ENCODE assay signal across 37 cellular contexts in the genomic region with DNA sequence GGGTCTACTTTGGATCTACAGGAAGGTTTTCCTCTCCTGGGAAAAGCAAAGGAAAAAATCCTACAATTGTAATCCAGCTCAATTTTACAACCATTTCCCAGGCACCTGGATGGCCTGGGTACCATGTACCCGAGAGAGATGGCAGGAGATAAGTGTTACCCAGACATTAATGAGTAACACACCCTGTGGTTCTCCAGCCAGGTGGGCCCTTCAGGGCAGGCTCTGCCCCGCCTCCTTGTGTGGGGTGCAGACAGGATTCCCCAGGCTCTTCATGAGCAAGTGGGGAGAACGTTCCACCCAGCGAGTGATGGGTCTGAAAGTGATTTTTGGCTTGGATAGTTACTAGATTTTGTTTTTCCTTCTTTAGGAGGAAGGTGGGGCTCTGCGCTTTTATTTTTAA.
"Had no signal": no experiment of that assay in that cellular context is flagged by ENCODE, and none has a peak within 500 bp of the region (broad histone marks: within the 10 kb centered on the region; RNA-seq: fewer than 3 reads in every experiment).

No MANE protein-coding gene starts in this region.

- H3K4me1 ChIP-seq: adrenal gland, body of pancreas, breast epithelium, Peyer's patch, SJSA1 had no signal

- H3K9ac ChIP-seq: KMS-11, SK-N-SH had no signal

- H3K36me3 ChIP-seq: adrenal gland, breast epithelium, Peyer's patch, SJSA1 had no signal

- H3K4me1 Mint-ChIP-seq: activated B cell treated with CpG ODN at 0.5 μM for 24 hours; activated CD8-positive, alpha-beta memory T cell treated with anti-CD3 and anti-CD28 coated beads, Interleukin-2, amount 10 ng/mL, durations not matched to agents 7 days and 5 days had no signal

- DNase-seq: activated B cell treated with CpG ODN at 0.5 μM for 24 hours; activated CD4-positive, alpha-beta memory T cell treated with anti-CD3 and anti-CD28 coated beads for 36 hours; activated CD4-positive, alpha-beta T cell treated with anti-CD3 and anti-CD28 coated beads for 4 hours; activated CD4-positive, alpha-beta T cell treated with anti-CD3 and anti-CD28 coated beads, Interleukin-2, amount 50 U/mL, for 1 hour; activated CD4-positive, CD25-positive, alpha-beta regulatory T cell treated with anti-CD3 and anti-CD28 coated beads, Interleukin-2, amount 50 U/mL, for 72 hours; activated CD8-positive, alpha-beta memory T cell treated with anti-CD3 and anti-CD28 coated beads for 24 hours; activated CD8-positive, alpha-beta memory T cell treated with anti-CD3 and anti-CD28 coated beads, Interleukin-2, amount 10 ng/mL, durations not matched to agents 7 days and 5 days; activated CD8-positive, alpha-beta memory T cell treated with anti-CD3 and anti-CD28 coated beads, Interleukin-2, amount 50 U/mL, for 48 hours; activated gamma-delta T cell; activated naive CD4-positive, alpha-beta T cell treated with anti-CD3 and anti-CD28 coated beads for 36 hours; activated T-cell treated with anti-CD3 and anti-CD28 coated beads, Interleukin-2, amount 50 U/mL, for 72 hours; adrenal gland; body of pancreas; MM.1S; MV-4-11; NCI-H1092; NCI-H146; NCI-H187; NCI-H2029 treated with DMSO at 0.1 percent for 48 hours; NCI-H2107; NCI-H2171; NCI-H510A; NCI-H526; NCI-H748 treated with DMSO at 0.1 percent for 48 hours; NK-92 treated with Interleukin-12 subunit alpha and Interleukin-12 subunit beta, amount 100 ng/mL, for 24 hours; PC-3; Peyer's patch; RPMI8226; SHP77 treated with DMSO at 0.1 percent for 48 hours; SK-N-SH had no signal

- H3K4me3 Mint-ChIP-seq: activated B cell treated with CpG ODN at 0.5 μM for 24 hours; activated CD4-positive, alpha-beta memory T cell treated with anti-CD3 and anti-CD28 coated beads for 36 hours; activated CD8-positive, alpha-beta memory T cell treated with anti-CD3 and anti-CD28 coated beads, Interleukin-2, amount 10 ng/mL, durations not matched to agents 7 days and 5 days; activated naive CD4-positive, alpha-beta T cell treated with anti-CD3 and anti-CD28 coated beads for 36 hours; activated T-cell treated with anti-CD3 and anti-CD28 coated beads, Interleukin-2, amount 50 U/mL, for 72 hours; T-helper 1 cell treated with Interleukin-12 subunit alpha and Interleukin-12 subunit beta and Interleukin-4 antibody, amounts not matched to agents 30 μg/mL and 1 μg/mL, for 36 hours; T-helper 2 cell treated with Interferon-gamma antibody and Interleukin-4, amounts not matched to agents 5 μg/mL and 100 μg/mL, for 36 hours had no signal

- H3K4me2 ChIP-seq: KMS-11, SK-N-SH had no signal

- H3K27me3 ChIP-seq: adrenal gland, body of pancreas, Peyer's patch, SJSA1 had no signal

- H3K9me3 ChIP-seq: adrenal gland, body of pancreas, breast epithelium, Peyer's patch, SJSA1, SK-N-SH had no signal

- H3K36me3 Mint-ChIP-seq: activated CD4-positive, alpha-beta memory T cell treated with anti-CD3 and anti-CD28 coated beads for 36 hours; activated CD8-positive, alpha-beta memory T cell treated with anti-CD3 and anti-CD28 coated beads, Interleukin-2, amount 10 ng/mL, durations not matched to agents 7 days and 5 days; activated naive CD4-positive, alpha-beta T cell treated with anti-CD3 and anti-CD28 coated beads, Interleukin-2, amount 50 U/mL, for 72 hours had no signal

- H3K27ac Mint-ChIP-seq: activated B cell treated with CpG ODN at 0.5 μM for 24 hours; activated CD4-positive, alpha-beta memory T cell treated with anti-CD3 and anti-CD28 coated beads for 36 hours; activated CD8-positive, alpha-beta memory T cell treated with anti-CD3 and anti-CD28 coated beads, Interleukin-2, amount 10 ng/mL, durations not matched to agents 7 days and 5 days; activated naive CD4-positive, alpha-beta T cell treated with anti-CD3 and anti-CD28 coated beads for 36 hours; activated naive CD4-positive, alpha-beta T cell treated with anti-CD3 and anti-CD28 coated beads, Interleukin-2, amount 50 U/mL, for 72 hours; activated T-cell treated with anti-CD3 and anti-CD28 coated beads, Interleukin-2, amount 50 U/mL, for 72 hours; activated T-helper 2 cell treated with anti-CD3 and anti-CD28 coated beads, Interferon-gamma antibody, Interleukin-2, Interleukin-4, amounts not matched to agents 10 μg/mL and 5 μg/mL and 100 μg/mL, durations not matched to agents 14 hours and 24 hours and 36 hours; T-helper 1 cell treated with Interleukin-12 subunit alpha and Interleukin-12 subunit beta and Interleukin-4 antibody, amounts not matched to agents 30 μg/mL and 1 μg/mL, for 36 hours; T-helper 2 cell treated with Interferon-gamma antibody and Interleukin-4, amounts not matched to agents 5 μg/mL and 100 μg/mL, for 36 hours had no signal

- ATAC-seq: activated CD8-positive, alpha-beta memory T cell treated with anti-CD3 and anti-CD28 coated beads, Interleukin-2, amount 10 ng/mL, durations not matched to agents 7 days and 5 days; activated naive CD4-positive, alpha-beta T cell treated with anti-CD3 and anti-CD28 coated beads, Interleukin-2, amount 50 U/mL, for 72 hours; activated T-cell treated with anti-CD3 and anti-CD28 coated beads, Interleukin-2, amount 50 U/mL, for 72 hours; body of pancreas; PC-3 had no signal

- H3K27me3 Mint-ChIP-seq: activated B cell treated with CpG ODN at 0.5 μM for 24 hours; activated CD4-positive, alpha-beta memory T cell treated with anti-CD3 and anti-CD28 coated beads for 36 hours; activated CD8-positive, alpha-beta memory T cell treated with anti-CD3 and anti-CD28 coated beads, Interleukin-2, amount 10 ng/mL, durations not matched to agents 7 days and 5 days had no signal

- H3K27ac ChIP-seq: adrenal gland, body of pancreas, breast epithelium, KMS-11, Peyer's patch, SJSA1 had no signal

- H3K4me3 ChIP-seq: adrenal gland, body of pancreas, breast epithelium, Peyer's patch, SJSA1 had no signal
